ENCODE assay signal across 11 cellular contexts in the genomic region with DNA sequence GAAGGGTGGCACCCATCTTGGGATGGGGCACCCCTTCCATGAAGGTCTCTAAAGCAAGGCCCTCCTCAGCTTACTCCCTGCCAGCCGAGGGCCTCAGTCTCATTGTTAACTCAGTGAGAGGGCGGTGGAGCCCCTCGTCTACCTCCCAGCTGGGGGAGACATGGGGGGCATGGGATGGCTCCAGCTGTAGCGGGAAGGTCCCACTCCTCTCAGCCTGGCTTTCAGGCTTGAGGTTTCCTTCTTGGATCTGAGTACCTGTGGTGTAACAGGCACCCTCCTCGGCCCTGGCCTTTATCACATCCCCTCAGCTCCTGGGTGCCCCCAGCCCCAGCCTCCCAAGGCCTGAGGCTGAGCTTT. TPM values are rescaled to one million over a fixed set of nuclear protein-coding genes. Genes with fewer than 3 reads are reported as not detected.
DNase-seq lines count a peak whose midpoint lies in the region; ATAC-seq and TF ChIP-seq lines count a peak whose summit lies in the region.
"Had no signal": no experiment of that assay in that cellular context is flagged by ENCODE, and none has a peak within 500 bp of the region (broad histone marks: within the 10 kb centered on the region; RNA-seq: fewer than 3 reads in every experiment).

No MANE protein-coding gene starts in this region.

- peaks cover 7 to 25% (median 16%) of the 10 kb centered on the region in 11 experiments; a peak in 20 of 22 replicates for H3K9me3 ChIP-seq in BLaER1 treated with 17β-estradiol and CSF1 and Interleukin-3, amounts not matched to agents 10 nM and 100 nM (replicated peaks in 1 of 11)
- H3K9me3 ChIP-seq in IMR-90 (ENCODE audit: control insufficient read depth, insufficient read depth, low read length) = no peaks in the 10 kb centered on the region

- no peak overlapping the region for H3K56ac ChIP-seq in IMR-90 (ENCODE audit: extremely low read depth, insufficient read depth, low read length)

- no peak overlapping the region for H3K18ac ChIP-seq in IMR-90 (ENCODE audit: low read depth, low read length)

- H3K4me1 ChIP-seq in BLaER1 treated with 17β-estradiol and CSF1 and Interleukin-3, amounts not matched to agents 10 nM and 100 nM = peaks cover 26 to 41% (median 36%) of the 10 kb centered on the region in 10 experiments
- peaks cover 12% of the 10 kb centered on the region for H3K4me1 ChIP-seq in IMR-90 (ENCODE audit: control insufficient read depth, insufficient read depth, low read length)

- peak overlapping the region; percentile 98 for H3K27ac Mint-ChIP-seq in activated naive CD8-positive, alpha-beta T cell treated with anti-CD3 and anti-CD28 coated beads, Interleukin-2, amount 50 U/mL, for 24 hours
- H3K27ac Mint-ChIP-seq in naive thymus-derived CD8-positive, alpha-beta T cell = peak overlapping the region in 6 of 10 donors; percentile 0 to 98 (median 80)

- no peak overlapping the region for H3K14ac ChIP-seq in IMR-90 (replicated peaks; ENCODE audit: low read depth, low read length)

- peak overlapping the region; percentile 9; the same call in 1 of the 2 replicates for H2AK5ac ChIP-seq in IMR-90 (ENCODE audit: low read depth, low read length)

- BruUV-seq in IMR-90 (replicated peaks; lab: Mats Ljungman, UMichigan) = no TSS peak

- CTCF ChIA-PET in IMR-90 (lab: Yijun Ruan, JAX) = no interaction called here

- TF ChIP-seq CTCF in IMR-90 (conservative IDR thresholded peaks at IDR 0.05; ENCODE audit: low read depth, low read length) (no peak), GM13976 (IDR thresholded peaks at IDR 0.05; ENCODE audit: borderline replicate concordance, control extremely low read depth, extremely low read depth, insufficient read depth, missing control alignments) (no peak)

- POLR2A ChIA-PET in IMR-90 (lab: Charles Lee; ENCODE audit: unreplicated experiment) = no interaction called here
- POLR2A ChIA-PET in naive thymus-derived CD8-positive, alpha-beta T cell (lab: Charles Lee) = interaction anchor here (0.7 to 1.6 kb wide), 2 partner anchors 17 to 200 kb away, joined by 3 to 11 read pairs; no protein-coding TSS in a partner anchor

- no peak for TF ChIP-seq RAD21 in IMR-90 (IDR thresholded peaks at IDR 0.05; ENCODE audit: low read length)

- no peak for ATAC-seq in IMR-90 (ENCODE audit: low read depth)
- ATAC-seq in activated naive CD8-positive, alpha-beta T cell treated with anti-CD3 and anti-CD28 coated beads, Interleukin-2, amount 50 U/mL, for 24 hours = no peak
- ATAC-seq in naive thymus-derived CD8-positive, alpha-beta T cell = no peak
- no peak for ATAC-seq in HG03175 (IDR thresholded peaks at IDR 0.05; ENCODE audit: unreplicated experiment)

- no peak overlapping the region for H4K91ac ChIP-seq in IMR-90 (ENCODE audit: insufficient read depth, low read depth, low read length)

- in situ Hi-C loops in IMR-90 (cut with MboI; ENCODE audit: low sequenced_read_pairs) = no loop called here
- in situ Hi-C loops in GM13976 (cut with MboI; ENCODE audit: low sequenced_read_pairs, unreplicated experiment) = no loop called here

- dilution Hi-C loops in IMR-90 (cut with HindIII; ENCODE audit: low sequenced_read_pairs, unreplicated experiment) = no loop called here

- H3K9ac ChIP-seq in BLaER1 treated with 17β-estradiol and CSF1 and Interleukin-3, amounts not matched to agents 10 nM and 100 nM = peak overlapping the region; percentile 85 to 94 (median 90); a peak in 21 of 22 replicates
- H3K9ac ChIP-seq in IMR-90 (ENCODE audit: low read depth, low read length) = no peak overlapping the region; the same call in 1 of the 2 replicates

- H3K36me3 ChIP-seq in BLaER1 treated with 17β-estradiol and CSF1 and Interleukin-3, amounts not matched to agents 10 nM and 100 nM = peaks cover 19 to 40% (median 38%) of the 10 kb centered on the region in 11 experiments
- peaks cover 24% of the 10 kb centered on the region for H3K36me3 ChIP-seq in IMR-90 (ENCODE audit: control insufficient read depth, insufficient read depth, low read length)

- H3K4me1 Mint-ChIP-seq in activated naive CD8-positive, alpha-beta T cell treated with anti-CD3 and anti-CD28 coated beads, Interleukin-2, amount 50 U/mL, for 24 hours = peaks cover 26% of the 10 kb centered on the region
- H3K4me1 Mint-ChIP-seq in naive thymus-derived CD8-positive, alpha-beta T cell = peaks cover 20 to 37% (median 28%) of the 10 kb centered on the region in 4 donors

- H4K8ac ChIP-seq in IMR-90 (ENCODE audit: low read depth in 2 of 2, low read length in 2 of 2) = no peak overlapping the region; a peak in 1 of 4 replicates

- peak overlapping the region; percentile 83 for H2AK9ac ChIP-seq in IMR-90 (replicated peaks; ENCODE audit: low read depth, low read length, poor library complexity)

- DNase-seq in IMR-90 = no peak
- DNase-seq in activated naive CD8-positive, alpha-beta T cell treated with anti-CD3 and anti-CD28 coated beads, Interleukin-2, amount 50 U/mL, for 24 hours = no peak
- no peak for DNase-seq in naive thymus-derived CD8-positive, alpha-beta T cell
- no peak for DNase-seq in SKM-1 (lab: John Stamatoyannopoulos, UW; ENCODE audit: unreplicated experiment)
- DNase-seq in GM13976 (ENCODE audit: low spot score) = no peak
- DNase-seq in iPS-NIHi7 (ENCODE audit: extremely low spot score) = no peak
- DNase-seq: DMS53, KBM-7, OCI-M1 had no signal

- H3K36me3 Mint-ChIP-seq in activated naive CD8-positive, alpha-beta T cell treated with anti-CD3 and anti-CD28 coated beads, Interleukin-2, amount 50 U/mL, for 24 hours (ENCODE audit: low read depth) = peaks cover 33% of the 10 kb centered on the region
- peaks cover 0 to 11% (median 10%) of the 10 kb centered on the region in 3 donors for H3K36me3 Mint-ChIP-seq in naive thymus-derived CD8-positive, alpha-beta T cell

- H3K4me2 ChIP-seq in BLaER1 treated with 17β-estradiol and CSF1 and Interleukin-3, amounts not matched to agents 10 nM and 100 nM = peak overlapping the region; percentile 80 to 96 (median 91)
- peak overlapping the region; percentile 76; the same call in 1 of the 2 replicates for H3K4me2 ChIP-seq in IMR-90 (ENCODE audit: low read depth, low read length)

- H3K79me1 ChIP-seq in IMR-90 (ENCODE audit: low read depth in 1 of 2, low read length in 2 of 2) = peaks cover 17 to 31% of the 10 kb centered on the region in 2 experiments

- H2BK20ac ChIP-seq in IMR-90 (ENCODE audit: low read depth, low read length) = no peak overlapping the region

- no peak overlapping the region for H2BK15ac ChIP-seq in IMR-90 (ENCODE audit: low read depth, low read length)

- H2AFZ ChIP-seq in IMR-90 (replicated peaks; ENCODE audit: low read length, poor library complexity) = no peak overlapping the region

- H3K9me3 Mint-ChIP-seq in activated naive CD8-positive, alpha-beta T cell treated with anti-CD3 and anti-CD28 coated beads, Interleukin-2, amount 50 U/mL, for 24 hours = peaks cover 3% of the 10 kb centered on the region
- H3K9me3 Mint-ChIP-seq in naive thymus-derived CD8-positive, alpha-beta T cell = peaks cover 0 to 2% (median 0%) of the 10 kb centered on the region in 9 donors

- no peaks in the 10 kb centered on the region for H3K27me3 Mint-ChIP-seq in activated naive CD8-positive, alpha-beta T cell treated with anti-CD3 and anti-CD28 coated beads, Interleukin-2, amount 50 U/mL, for 24 hours
- H3K27me3 Mint-ChIP-seq in naive thymus-derived CD8-positive, alpha-beta T cell = no peaks in the 10 kb centered on the region

- H3K4me3 ChIP-seq in BLaER1 treated with 17β-estradiol and CSF1 and Interleukin-3, amounts not matched to agents 10 nM and 100 nM = peak overlapping the region; percentile 87 to 95 (median 90); a peak in 19 of 20 replicates
- no peak overlapping the region for H3K4me3 ChIP-seq in IMR-90 (ENCODE audit: insufficient read depth, low read depth, low read length)

- no peak overlapping the region for H3K4ac ChIP-seq in IMR-90 (ENCODE audit: low read depth, low read length)

- H2BK5ac ChIP-seq in IMR-90 (ENCODE audit: low read depth, low read length, poor library complexity, severe bottlenecking) = no peak overlapping the region

- intact Hi-C loops in IMR-90 (cut with micrococcal nuclease) = no loop called here

- no peaks in the 10 kb centered on the region for H3K27me3 ChIP-seq in BLaER1 treated with 17β-estradiol and CSF1 and Interleukin-3, amounts not matched to agents 10 nM and 100 nM
- no peaks in the 10 kb centered on the region for H3K27me3 ChIP-seq in IMR-90 (ENCODE audit: control insufficient read depth, insufficient read depth, low read length)

- H3K4me3 Mint-ChIP-seq in activated naive CD8-positive, alpha-beta T cell treated with anti-CD3 and anti-CD28 coated beads, Interleukin-2, amount 50 U/mL, for 24 hours = peak overlapping the region; percentile 91
- peak overlapping the region in 9 of 10 donors; percentile 84 to 96 (median 93) for H3K4me3 Mint-ChIP-seq in naive thymus-derived CD8-positive, alpha-beta T cell

- no peak for TF ChIP-seq POLR2A in IMR-90 (IDR thresholded peaks at IDR 0.05; ENCODE audit: low read depth, low read length)

- peaks cover 15 to 41% (median 25%) of the 10 kb centered on the region in 11 experiments; a peak in 20 of 22 replicates for H4K20me1 ChIP-seq in BLaER1 treated with 17β-estradiol and CSF1 and Interleukin-3, amounts not matched to agents 10 nM and 100 nM
- H4K20me1 ChIP-seq in IMR-90 (ENCODE audit: insufficient read depth, low read length) = peaks cover 24% of the 10 kb centered on the region

- peak overlapping the region in 8 of 11 experiments; percentile 88 to 91 (median 90); a peak in 12 of 22 replicates for H3K27ac ChIP-seq in BLaER1 treated with 17β-estradiol and CSF1 and Interleukin-3, amounts not matched to agents 10 nM and 100 nM
- no peak overlapping the region for H3K27ac ChIP-seq in IMR-90 (ENCODE audit: insufficient read depth, low read length)

- H4K5ac ChIP-seq in IMR-90 (ENCODE audit: low read depth, low read length) = no peak overlapping the region

- H3K9me1 ChIP-seq in IMR-90 (ENCODE audit: insufficient read depth, low read length) = peaks cover 21% of the 10 kb centered on the region

- WGBS in IMR-90 (ENCODE audit: extremely low coverage in 2 of 2, insufficient read length in 1 of 2), 2 experiments = 83% methylated on average over 1 of the region's 5 CpGs; no CpG with 5 or more reads in 1 of the 2 experiments

- H3K23ac ChIP-seq in IMR-90 (ENCODE audit: low read depth, low read length) = no peak overlapping the region

- H2BK120ac ChIP-seq in IMR-90 (ENCODE audit: low read depth, low read length) = no peak overlapping the region

RNA-seq across cellular contexts. Expression of a gene that starts 2.0 kb away (rescaled TPM):
- 123 and 125 TPM in 2 replicates for total RNA-seq in IMR-90 (2012; rRNA removed)
- 530 and 798 TPM in 2 replicates for polyA plus RNA-seq in IMR-90 (2012; rRNA removed)
- 412 and 1,658 TPM in 2 replicates for polyA plus RNA-seq in IMR-90 (2012; cell fraction: cytosol; rRNA removed)
- polyA plus RNA-seq in IMR-90 (2012; cell fraction: nucleus; rRNA removed; ENCODE audit: low replicate concordance) = 299 and 621 TPM in 2 replicates
- total RNA-seq in naive thymus-derived CD8-positive, alpha-beta T cell = 100 to 1,000 TPM; 206 to 208 TPM
- polyA plus RNA-seq in naive thymus-derived CD8-positive, alpha-beta T cell = 1,000 to 10,000 TPM; 1,088 to 1,264 (median 1,247) TPM

RNA-seq across cellular contexts. Expression of a gene that starts 38.5 kb away (rescaled TPM):
- total RNA-seq in IMR-90 (2012; rRNA removed) = 2.8 and 3.2 TPM in 2 replicates
- polyA plus RNA-seq in IMR-90 (2012; rRNA removed) = 6.6 and 8.7 TPM in 2 replicates
- 7.6 and 10.2 TPM in 2 replicates for polyA plus RNA-seq in IMR-90 (2012; cell fraction: cytosol; rRNA removed)
- 38.2 and 42.7 TPM in 2 replicates for polyA plus RNA-seq in IMR-90 (2012; cell fraction: nucleus; rRNA removed; ENCODE audit: low replicate concordance)
- total RNA-seq in naive thymus-derived CD8-positive, alpha-beta T cell = 10 to 100 TPM; 22.7 to 23.6 TPM
- polyA plus RNA-seq in naive thymus-derived CD8-positive, alpha-beta T cell = 1 to 10 TPM; 3.6 to 8.5 (median 6.3) TPM

RNA-seq across cellular contexts. Expression of a gene that starts 57.3 kb away (rescaled TPM):
- total RNA-seq in IMR-90 (2012; rRNA removed) = under 0.01 and 0.18 TPM in 2 replicates
- 0.50 and 0.62 TPM in 2 replicates for polyA plus RNA-seq in IMR-90 (2012; rRNA removed)
- polyA plus RNA-seq in IMR-90 (2012; cell fraction: cytosol; rRNA removed) = 0.41 and 0.49 TPM in 2 replicates
- 0.96 and 2.2 TPM in 2 replicates for polyA plus RNA-seq in IMR-90 (2012; cell fraction: nucleus; rRNA removed; ENCODE audit: low replicate concordance)
- 1 to 10 TPM; 1.7 to 2.0 TPM for total RNA-seq in naive thymus-derived CD8-positive, alpha-beta T cell
- polyA plus RNA-seq in naive thymus-derived CD8-positive, alpha-beta T cell = not detected
